8 cellular contexts compared by ENCODE assay signal in genomic region chr17:7330099-7331015, GRCh38. TPM values are rescaled to one million over a fixed set of nuclear protein-coding genes. Genes with fewer than 3 reads are reported as not detected.
DNase-seq lines count a peak whose midpoint lies in the region; ATAC-seq lines count a peak whose summit lies in the region.

No MANE protein-coding gene starts in this region.

- ATAC-seq in GM18861 (IDR thresholded peaks at IDR 0.05; ENCODE audit: unreplicated experiment) = peak; percentile 25
- ATAC-seq in HG03066 (IDR thresholded peaks at IDR 0.05; ENCODE audit: low read depth, unreplicated experiment) = peak; percentile 39

- CTCF ChIA-PET in activated CD4-positive, alpha-beta memory T cell treated with anti-CD3 and anti-CD28 coated beads, Interleukin-2, amount 10 ng/mL, durations not matched to agents 7 days and 5 days (lab: Charles Lee) = interaction anchor here (0.8 to 5.9 kb wide), 17 partner anchors 10 to 357 kb away, joined by 3 to 39 read pairs (median 5); partner anchors contain the start of genes GPS2, TMEM95, TP53 and WRAP53

- H3K36me3 Mint-ChIP-seq in activated CD4-positive, alpha-beta memory T cell treated with anti-CD3 and anti-CD28 coated beads, Interleukin-2, amount 10 ng/mL, durations not matched to agents 7 days and 5 days (ENCODE audit: low read depth) = no peaks in the 10 kb centered on the region

- DNase-seq in A172 (ENCODE audit: low spot score) = peak; percentile 81
- peak; percentile 82 for DNase-seq in NCI-H460 (ENCODE audit: extremely low read depth, low read depth)
- peak; percentile 83 for DNase-seq in activated CD4-positive, alpha-beta memory T cell treated with anti-CD3 and anti-CD28 coated beads, Interleukin-2, amount 10 ng/mL, durations not matched to agents 7 days and 5 days
- DNase-seq in effector CD4-positive, alpha-beta T cell = peak; percentile 71
- peak; percentile 79 to 80 for DNase-seq in lung microvascular endothelial cell (ENCODE audit: low read depth in 2 of 2)
- peak in 2 of 3 donors; percentile 59 to 79 for DNase-seq in stimulated activated CD4-positive, alpha-beta T cell treated with anti-CD3 and anti-CD28 coated beads, TNF-alpha, amount 100 ng/mL, for 48 hours (ENCODE audit: low read depth in 3 of 3)

- H3K27ac Mint-ChIP-seq in activated CD4-positive, alpha-beta memory T cell treated with anti-CD3 and anti-CD28 coated beads, Interleukin-2, amount 10 ng/mL, durations not matched to agents 7 days and 5 days = peak overlapping the region; percentile 93

- POLR2A ChIA-PET in activated CD4-positive, alpha-beta memory T cell treated with anti-CD3 and anti-CD28 coated beads, Interleukin-2, amount 10 ng/mL, durations not matched to agents 7 days and 5 days (lab: Charles Lee) = interaction anchor here (0.6 to 2.8 kb wide), 17 partner anchors 8 to 826 kb away, joined by 3 to 45 read pairs (median 6); partner anchors contain the start of genes ACAP1, GPS2, MPDU1 and POLR2A

- H3K27me3 Mint-ChIP-seq in activated CD4-positive, alpha-beta memory T cell treated with anti-CD3 and anti-CD28 coated beads, Interleukin-2, amount 10 ng/mL, durations not matched to agents 7 days and 5 days = no peaks in the 10 kb centered on the region

- H3K4me1 Mint-ChIP-seq in activated CD4-positive, alpha-beta memory T cell treated with anti-CD3 and anti-CD28 coated beads, Interleukin-2, amount 10 ng/mL, durations not matched to agents 7 days and 5 days = peaks cover 54% of the 10 kb centered on the region

- H3K9me3 Mint-ChIP-seq in activated CD4-positive, alpha-beta memory T cell treated with anti-CD3 and anti-CD28 coated beads, Interleukin-2, amount 10 ng/mL, durations not matched to agents 7 days and 5 days = no peaks in the 10 kb centered on the region

- peak overlapping the region; percentile 85 for H3K4me3 Mint-ChIP-seq in activated CD4-positive, alpha-beta memory T cell treated with anti-CD3 and anti-CD28 coated beads, Interleukin-2, amount 10 ng/mL, durations not matched to agents 7 days and 5 days

RNA-seq across cellular contexts. Expression of gene NEURL4, which starts 1.2 kb away (rescaled TPM):
- 9.8 and 12.2 TPM in 2 replicates for total RNA-seq in A172 (2014; rRNA removed; shearing (Covaris generic))
- 15.0 and 22.7 TPM in 2 replicates for total RNA-seq in NCI-H460 (2014; rRNA removed; shearing (Covaris generic))
- 97.4 and 108 TPM in 2 replicates for polyA plus RNA-seq in NCI-H460 (2014; cell fraction: nucleus; rRNA removed)
- 10 to 100 TPM; 28.4 to 31.2 TPM for total RNA-seq in activated CD4-positive, alpha-beta memory T cell treated with anti-CD3 and anti-CD28 coated beads, Interleukin-2, amount 10 ng/mL, durations not matched to agents 7 days and 5 days
- total RNA-seq in lung microvascular endothelial cell = 7.4 and 13.1 TPM in 2 replicates

RNA-seq across cellular contexts. Expression of gene ACAP1, which starts 6.0 kb away (rescaled TPM):
- 0.90 and 4.1 TPM in 2 replicates for total RNA-seq in A172 (2014; rRNA removed; shearing (Covaris generic))
- total RNA-seq in NCI-H460 (2014; rRNA removed; shearing (Covaris generic)) = 0.02 TPM in 1 of 2 replicates, not detected in the other
- not detected in 2 replicates for polyA plus RNA-seq in NCI-H460 (2014; cell fraction: nucleus; rRNA removed)
- 100 to 1,000 TPM; 682 to 709 TPM for total RNA-seq in activated CD4-positive, alpha-beta memory T cell treated with anti-CD3 and anti-CD28 coated beads, Interleukin-2, amount 10 ng/mL, durations not matched to agents 7 days and 5 days
- 0.40 and 0.44 TPM in 2 replicates for total RNA-seq in lung microvascular endothelial cell

RNA-seq across cellular contexts. Expression of gene GPS2, which starts 15.2 kb away (rescaled TPM):
- 100 and 114 TPM in 2 replicates for total RNA-seq in A172 (2014; rRNA removed; shearing (Covaris generic))
- total RNA-seq in NCI-H460 (2014; rRNA removed; shearing (Covaris generic)) = 63.3 and 64.2 TPM in 2 replicates
- polyA plus RNA-seq in NCI-H460 (2014; cell fraction: nucleus; rRNA removed) = 143 and 164 TPM in 2 replicates
- total RNA-seq in activated CD4-positive, alpha-beta memory T cell treated with anti-CD3 and anti-CD28 coated beads, Interleukin-2, amount 10 ng/mL, durations not matched to agents 7 days and 5 days = 10 to 100 TPM; 69.8 to 74.7 TPM
- 22.9 and 33.5 TPM in 2 replicates for total RNA-seq in lung microvascular endothelial cell

RNA-seq across cellular contexts. Expression of gene KCTD11, which starts 21.6 kb away (rescaled TPM):
- total RNA-seq in A172 (2014; rRNA removed; shearing (Covaris generic)) = 13.9 and 19.5 TPM in 2 replicates
- total RNA-seq in NCI-H460 (2014; rRNA removed; shearing (Covaris generic)) = 5.0 and 6.0 TPM in 2 replicates
- polyA plus RNA-seq in NCI-H460 (2014; cell fraction: nucleus; rRNA removed) = 7.3 and 7.9 TPM in 2 replicates
- 1 to 10 TPM; 5.8 to 5.9 TPM for total RNA-seq in activated CD4-positive, alpha-beta memory T cell treated with anti-CD3 and anti-CD28 coated beads, Interleukin-2, amount 10 ng/mL, durations not matched to agents 7 days and 5 days
- 2.4 and 3.8 TPM in 2 replicates for total RNA-seq in lung microvascular endothelial cell

RNA-seq across cellular contexts. Expression of gene EIF5A, which starts 22.9 kb away (rescaled TPM):
- 844 and 911 TPM in 2 replicates for total RNA-seq in A172 (2014; rRNA removed; shearing (Covaris generic))
- total RNA-seq in NCI-H460 (2014; rRNA removed; shearing (Covaris generic)) = 659 and 733 TPM in 2 replicates
- polyA plus RNA-seq in NCI-H460 (2014; cell fraction: nucleus; rRNA removed) = 808 and 1,059 TPM in 2 replicates
- 100 to 1,000 TPM; 419 to 420 TPM for total RNA-seq in activated CD4-positive, alpha-beta memory T cell treated with anti-CD3 and anti-CD28 coated beads, Interleukin-2, amount 10 ng/mL, durations not matched to agents 7 days and 5 days
- 385 and 487 TPM in 2 replicates for total RNA-seq in lung microvascular endothelial cell

Comparison
In these comparisons a context has a peak if more than half of its experiments do, and no peak if none do; other contexts are left out.
1. Peak in every context shown above with its lines: DNase-seq and ATAC-seq.
2. RNA of gene ACAP1, which starts 6.0 kb away (total RNA-seq): 682 to 709 TPM in activated CD4-positive, alpha-beta memory T cell treated with anti-CD3 and anti-CD28 coated beads, Interleukin-2, amount 10 ng/mL, durations not matched to agents 7 days and 5 days; 0.90 to 4.1 TPM in A172, 0.40 to 0.44 TPM in lung microvascular endothelial cell and 0.02 TPM in NCI-H460; every median in the first group is over 100 times any median in the second.